Comparison of ENCODE assay signal across 1 cellular context in the genomic region with DNA sequence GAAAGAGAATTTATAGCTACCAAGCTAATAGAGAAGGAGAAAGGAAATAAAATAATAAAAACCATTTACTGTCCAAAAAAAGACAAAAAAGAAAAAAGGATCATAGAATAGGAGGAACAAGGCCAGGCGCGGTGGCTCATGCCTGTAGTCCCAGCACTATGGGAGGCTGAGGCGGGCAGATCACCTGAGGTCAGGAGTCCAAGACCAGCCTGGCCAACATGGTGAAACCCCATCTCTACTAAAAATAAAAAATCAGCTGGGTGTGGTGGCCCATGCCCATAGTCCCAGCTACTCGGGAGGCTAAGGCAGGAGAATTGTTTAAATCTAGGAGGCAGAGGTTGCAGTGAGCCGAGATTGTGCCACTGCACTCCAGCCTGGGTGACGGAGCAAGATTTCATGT.
TF ChIP-seq lines count a peak whose summit lies in the region.

No MANE protein-coding gene starts in this region.

TF ChIP-seq in HepG2, 621 proteins besides CTCF, POLR2A, EP300 and RAD21:
- 0 out of 2 replicates have a peak, but pooled peaks have one; percentile 6 for TF ChIP-seq RAD51 (IDR thresholded peaks at IDR 0.05; ENCODE audit: borderline replicate concordance)
